Comparison of ENCODE assay signal across 13 cellular contexts in genomic region chr4:2072971-2073807, GRCh38. TPM values are rescaled to one million over a fixed set of nuclear protein-coding genes. Genes with fewer than 3 reads are reported as not detected.
"Had no signal": no experiment of that assay in that cellular context is flagged by ENCODE, and none has a peak within 500 bp of the region (broad histone marks: within the 10 kb centered on the region; RNA-seq: fewer than 3 reads in every experiment).

No MANE protein-coding gene starts in this region.

- DNase-seq: amygdala; effector CD8-positive, alpha-beta T cell; midbrain; naive B cell; stimulated activated CD4-positive, alpha-beta T cell treated with anti-CD3 and anti-CD28 coated beads, Interleukin-2, amount 100 ng/mL, for 24 hours; stimulated activated naive B cell treated with anti-CD40 and anti-IgM and Interleukin-4, amounts not matched to agents 10 μg/mL and 1 μg/mL and 100 μg/mL, for 72 hours; testis had no signal

- H2AFZ ChIP-seq: hepatocyte had no signal

- H3K79me2 ChIP-seq: hepatocyte had no signal

- H3K27me3 ChIP-seq: hepatocyte, right atrium auricular region, testis had no signal

- H3K36me3 ChIP-seq: gastroesophageal sphincter, lower lobe of right lung, right atrium auricular region had no signal

- H3K9me3 ChIP-seq: gastroesophageal sphincter, lower lobe of right lung, right atrium auricular region, testis had no signal

- H3K27ac ChIP-seq: coronary artery, gastroesophageal sphincter, hepatocyte, lower lobe of right lung, right atrium auricular region, testis had no signal

- H3K4me2 ChIP-seq: hepatocyte had no signal

- H3K4me1 ChIP-seq: gastroesophageal sphincter, lower lobe of right lung, right atrium auricular region had no signal

- FAIRE-seq: bronchial epithelial cell had no signal

- H3K4me3 ChIP-seq: coronary artery, gastroesophageal sphincter, hepatocyte, lower lobe of right lung, right atrium auricular region, testis had no signal

RNA-seq across cellular contexts. Expression of gene NAT8L, which starts 14.1 kb away (rescaled TPM):
- total RNA-seq: bronchial epithelial cell had no signal
